In genomic region chr2:99971326-99971965, GRCh38 we compare ENCODE assay signal across 14 cellular contexts.
"Had no signal": no experiment of that assay in that cellular context is flagged by ENCODE, and none has a peak within 500 bp of the region (broad histone marks: within the 10 kb centered on the region; RNA-seq: fewer than 3 reads in every experiment).

No MANE protein-coding gene starts in this region.

- H3K9me3 Mint-ChIP-seq: activated CD4-positive, alpha-beta memory T cell treated with anti-CD3 and anti-CD28 coated beads for 36 hours; activated T-cell treated with anti-CD3 and anti-CD28 coated beads, Interleukin-2, amount 50 U/mL, for 72 hours; naive B cell had no signal

- H3K27ac Mint-ChIP-seq: activated CD4-positive, alpha-beta memory T cell treated with anti-CD3 and anti-CD28 coated beads for 36 hours; activated T-cell treated with anti-CD3 and anti-CD28 coated beads, Interleukin-2, amount 50 U/mL, for 72 hours; endodermal cell had no signal

- DNase-seq: activated CD4-positive, alpha-beta memory T cell treated with anti-CD3 and anti-CD28 coated beads for 36 hours; activated naive CD4-positive, alpha-beta T cell; activated T-cell treated with anti-CD3 and anti-CD28 coated beads, Interleukin-2, amount 50 U/mL, for 72 hours; body of pancreas; endodermal cell; erythroblast; left colon; naive B cell; small intestine; substantia nigra; T-helper 9 cell; transverse colon had no signal

- H3K27me3 Mint-ChIP-seq: naive B cell had no signal

- H3K36me3 ChIP-seq: right atrium auricular region, transverse colon had no signal

- H3K4me3 Mint-ChIP-seq: activated CD4-positive, alpha-beta memory T cell treated with anti-CD3 and anti-CD28 coated beads for 36 hours; activated T-cell treated with anti-CD3 and anti-CD28 coated beads, Interleukin-2, amount 50 U/mL, for 72 hours; endodermal cell had no signal

- H3K27ac ChIP-seq: body of pancreas, right atrium auricular region, transverse colon had no signal

- H3K27me3 ChIP-seq: body of pancreas, right atrium auricular region, transverse colon had no signal

- FAIRE-seq: small intestine had no signal

- H3K4me1 ChIP-seq: body of pancreas, transverse colon had no signal

- ATAC-seq: activated T-cell treated with anti-CD3 and anti-CD28 coated beads, Interleukin-2, amount 50 U/mL, for 72 hours; body of pancreas; left colon had no signal

- H3K4me1 Mint-ChIP-seq: endodermal cell had no signal

- H3K4me3 ChIP-seq: body of pancreas, lung, right atrium auricular region, transverse colon had no signal

- H3K36me3 Mint-ChIP-seq: activated CD4-positive, alpha-beta memory T cell treated with anti-CD3 and anti-CD28 coated beads for 36 hours had no signal

- H3K9me3 ChIP-seq: body of pancreas, right atrium auricular region, transverse colon had no signal
